Comparison of ENCODE assay signal across 13 cellular contexts in genomic region chr7:28669329-28669728, GRCh38.
"Had no signal": no experiment of that assay in that cellular context is flagged by ENCODE, and none has a peak within 500 bp of the region (broad histone marks: within the 10 kb centered on the region; RNA-seq: fewer than 3 reads in every experiment).

No MANE protein-coding gene starts in this region.

- H3K4me3 ChIP-seq: heart left ventricle, tibial artery had no signal

- H3K4me3 Mint-ChIP-seq: activated naive CD8-positive, alpha-beta T cell treated with anti-CD3 and anti-CD28 coated beads for 36 hours; activated T-cell treated with anti-CD3 and anti-CD28 coated beads, Interleukin-2, amount 50 U/mL, for 24 hours; stimulated activated memory B cell treated with anti-CD40 and anti-IgM and Interleukin-4, amounts not matched to agents 10 μg/mL and 1 μg/mL and 100 μg/mL, for 72 hours; T-helper 2 cell treated with Interferon-gamma antibody and Interleukin-4, amounts not matched to agents 5 μg/mL and 100 μg/mL, for 36 hours had no signal

- H3K27ac Mint-ChIP-seq: activated naive CD8-positive, alpha-beta T cell treated with anti-CD3 and anti-CD28 coated beads for 36 hours; activated T-cell treated with anti-CD3 and anti-CD28 coated beads, Interleukin-2, amount 50 U/mL, for 24 hours; stimulated activated memory B cell treated with anti-CD40 and anti-IgM and Interleukin-4, amounts not matched to agents 10 μg/mL and 1 μg/mL and 100 μg/mL, for 72 hours; T-helper 2 cell treated with Interferon-gamma antibody and Interleukin-4, amounts not matched to agents 5 μg/mL and 100 μg/mL, for 36 hours had no signal

- ATAC-seq: left colon; stimulated activated memory B cell treated with anti-CD40 and anti-IgM and Interleukin-4, amounts not matched to agents 10 μg/mL and 1 μg/mL and 100 μg/mL, for 72 hours had no signal

- DNase-seq: activated CD4-positive, alpha-beta T cell treated with anti-CD3 and anti-CD28 coated beads, Interleukin-2, amount 50 U/mL, for 4 hours; activated CD4-positive, CD25-positive, alpha-beta regulatory T cell treated with anti-CD3 and anti-CD28 coated beads, Interleukin-2, amount 50 U/mL, for 72 hours; activated gamma-delta T cell; activated naive CD8-positive, alpha-beta T cell treated with anti-CD3 and anti-CD28 coated beads for 36 hours; activated T-cell treated with anti-CD3 and anti-CD28 coated beads, Interleukin-2, amount 50 U/mL, for 24 hours; foreskin melanocyte; heart left ventricle; left colon; mesendoderm; stimulated activated CD4-positive, alpha-beta T cell treated with anti-CD3 and anti-CD28 coated beads, Interleukin-1b, Interleukin-23, amount 100 ng/mL, for 48 hours; tibial artery had no signal

- H3K36me3 Mint-ChIP-seq: activated naive CD8-positive, alpha-beta T cell treated with anti-CD3 and anti-CD28 coated beads for 36 hours; stimulated activated memory B cell treated with anti-CD40 and anti-IgM and Interleukin-4, amounts not matched to agents 10 μg/mL and 1 μg/mL and 100 μg/mL, for 72 hours had no signal

- H3K9me3 ChIP-seq: heart left ventricle, tibial artery had no signal

- H3K4me1 Mint-ChIP-seq: stimulated activated memory B cell treated with anti-CD40 and anti-IgM and Interleukin-4, amounts not matched to agents 10 μg/mL and 1 μg/mL and 100 μg/mL, for 72 hours had no signal

- H3K9me3 Mint-ChIP-seq: activated naive CD8-positive, alpha-beta T cell treated with anti-CD3 and anti-CD28 coated beads for 36 hours; activated T-cell treated with anti-CD3 and anti-CD28 coated beads, Interleukin-2, amount 50 U/mL, for 24 hours; stimulated activated memory B cell treated with anti-CD40 and anti-IgM and Interleukin-4, amounts not matched to agents 10 μg/mL and 1 μg/mL and 100 μg/mL, for 72 hours; T-helper 2 cell treated with Interferon-gamma antibody and Interleukin-4, amounts not matched to agents 5 μg/mL and 100 μg/mL, for 36 hours had no signal

- H3K27me3 ChIP-seq: heart left ventricle, tibial artery had no signal

- H3K4me1 ChIP-seq: tibial artery had no signal

- H3K36me3 ChIP-seq: heart left ventricle, tibial artery had no signal

- H3K27me3 Mint-ChIP-seq: activated naive CD8-positive, alpha-beta T cell treated with anti-CD3 and anti-CD28 coated beads for 36 hours had no signal

- H3K27ac ChIP-seq: tibial artery had no signal
